ENCODE assay signal across 8 cellular contexts in genomic region chr17:76727745-76728456, GRCh38. TPM values are rescaled to one million over a fixed set of nuclear protein-coding genes. Genes with fewer than 3 reads are reported as not detected.
A peak's percentile ranks its signal among the peaks of the same experiment; 100 is the strongest.
DNase-seq lines count a peak whose midpoint lies in the region; ATAC-seq and TF ChIP-seq lines count a peak whose summit lies in the region.

No MANE protein-coding gene starts in this region.

- TF ChIP-seq CTCF in VCaP (conservative IDR thresholded peaks at IDR 0.05), result no peak
- TF ChIP-seq CTCF in fibroblast of villous mesenchyme (IDR thresholded peaks at IDR 0.05; ENCODE audit: insufficient read depth, low read depth, low read length), result no peak

- peak overlapping the region; percentile 93 for H3K27ac Mint-ChIP-seq in activated naive CD4-positive, alpha-beta T cell treated with anti-CD3 and anti-CD28 coated beads for 36 hours

- H3K9ac ChIP-seq in skeletal muscle satellite cell (ENCODE audit: low read depth, low read length), result peak overlapping the region; percentile 100

- no peaks in the 10 kb centered on the region for H3K27me3 Mint-ChIP-seq in activated naive CD4-positive, alpha-beta T cell treated with anti-CD3 and anti-CD28 coated beads for 36 hours (ENCODE audit: low read depth)

- peak overlapping the region; percentile 99 for H3K27ac ChIP-seq in VCaP

- H3K9me3 Mint-ChIP-seq in activated naive CD4-positive, alpha-beta T cell treated with anti-CD3 and anti-CD28 coated beads for 36 hours, result no peaks in the 10 kb centered on the region

- peak overlapping the region; percentile 87 for H3K4me2 ChIP-seq in skeletal muscle satellite cell (ENCODE audit: low read length)

- H3K4me1 Mint-ChIP-seq in activated naive CD4-positive, alpha-beta T cell treated with anti-CD3 and anti-CD28 coated beads for 36 hours (ENCODE audit: low read depth), result peaks cover 72% of the 10 kb centered on the region

- no peaks in the 10 kb centered on the region for H3K9me3 ChIP-seq in skeletal muscle satellite cell (replicated peaks; ENCODE audit: low read length)

- peak; percentile 25 for DNase-seq in activated naive CD4-positive, alpha-beta T cell treated with anti-CD3 and anti-CD28 coated beads for 36 hours
- DNase-seq in activated naive CD4-positive, alpha-beta T cell treated with anti-CD3 and anti-CD28 coated beads, Interleukin-2, amount 50 U/mL, for 16 hours, result no peak
- peak; percentile 73 for DNase-seq in fibroblast of villous mesenchyme (ENCODE audit: low read depth)

- H3K36me3 ChIP-seq in skeletal muscle satellite cell (ENCODE audit: insufficient read depth, low read length), result peaks cover 34% of the 10 kb centered on the region

- CTCF ChIA-PET in activated naive CD4-positive, alpha-beta T cell treated with anti-CD3 and anti-CD28 coated beads for 36 hours (lab: Charles Lee), result interaction anchor here (0.5 to 1.4 kb wide), 6 partner anchors 14 to 340 kb away, joined by 3 to 7 read pairs (median 4); no protein-coding TSS in a partner anchor

- ATAC-seq in GM18861 (IDR thresholded peaks at IDR 0.05; ENCODE audit: unreplicated experiment) (no peak), HG03280 (IDR thresholded peaks at IDR 0.05; ENCODE audit: unreplicated experiment) (no peak), GM18873 (IDR thresholded peaks at IDR 0.05; ENCODE audit: low FRiP score, unreplicated experiment) (no peak)

- peak overlapping the region; percentile 96 for H3K4me3 Mint-ChIP-seq in activated naive CD4-positive, alpha-beta T cell treated with anti-CD3 and anti-CD28 coated beads for 36 hours

- H3K4me3 ChIP-seq in fibroblast of villous mesenchyme (ENCODE audit: low read depth, low read length) (peak overlapping the region; percentile 93), skeletal muscle satellite cell (ENCODE audit: low read length) (peak overlapping the region; percentile 86)

- peaks cover 55% of the 10 kb centered on the region for H3K36me3 Mint-ChIP-seq in activated naive CD4-positive, alpha-beta T cell treated with anti-CD3 and anti-CD28 coated beads for 36 hours (ENCODE audit: low read depth)

- no peaks in the 10 kb centered on the region for H3K27me3 ChIP-seq in skeletal muscle satellite cell (ENCODE audit: control insufficient read depth, insufficient read depth, low read length)

- intact Hi-C loops in activated naive CD4-positive, alpha-beta T cell treated with anti-CD3 and anti-CD28 coated beads for 36 hours (cut with micrococcal nuclease), result loop anchor here (1.0 to 5.0 kb wide), 5 partner anchors 45 to 413 kb away; partner anchors contain the start of gene SEC14L1

- peaks cover 28% of the 10 kb centered on the region for H3K4me1 ChIP-seq in skeletal muscle satellite cell (ENCODE audit: control insufficient read depth, insufficient read depth, low read length)

RNA-seq across cellular contexts. Expression of gene METTL23, which starts 1.3 kb away (rescaled TPM):
- total RNA-seq in activated naive CD4-positive, alpha-beta T cell treated with anti-CD3 and anti-CD28 coated beads for 36 hours, result 10 to 100 TPM; 18.9 to 20.0 TPM
- total RNA-seq in fibroblast of villous mesenchyme, result 27.1 and 30.2 TPM in 2 replicates
- total RNA-seq in skeletal muscle satellite cell (2012; rRNA removed), result 25.1 and 32.2 TPM in 2 replicates

RNA-seq across cellular contexts. Expression of gene JMJD6, which starts 1.5 kb away (rescaled TPM):
- total RNA-seq in activated naive CD4-positive, alpha-beta T cell treated with anti-CD3 and anti-CD28 coated beads for 36 hours, result 10 to 100 TPM; 33.0 to 33.6 TPM
- 24.2 and 25.8 TPM in 2 replicates for total RNA-seq in fibroblast of villous mesenchyme
- total RNA-seq in skeletal muscle satellite cell (2012; rRNA removed), result 21.0 and 22.7 TPM in 2 replicates

RNA-seq across cellular contexts. Expression of gene SRSF2, which starts 9.2 kb away (rescaled TPM):
- total RNA-seq in activated naive CD4-positive, alpha-beta T cell treated with anti-CD3 and anti-CD28 coated beads for 36 hours, result 100 to 1,000 TPM; 241 to 263 TPM
- total RNA-seq in fibroblast of villous mesenchyme, result 152 and 165 TPM in 2 replicates
- total RNA-seq in skeletal muscle satellite cell (2012; rRNA removed), result 193 and 226 TPM in 2 replicates

RNA-seq across cellular contexts. Expression of gene MFSD11, which starts 10.0 kb away (rescaled TPM):
- 10 to 100 TPM; 15.0 to 15.8 TPM for total RNA-seq in activated naive CD4-positive, alpha-beta T cell treated with anti-CD3 and anti-CD28 coated beads for 36 hours
- 31.9 and 44.5 TPM in 2 replicates for total RNA-seq in fibroblast of villous mesenchyme
- total RNA-seq in skeletal muscle satellite cell (2012; rRNA removed), result 24.6 and 27.7 TPM in 2 replicates

RNA-seq across cellular contexts. Expression of gene MXRA7, which starts 17.1 kb away (rescaled TPM):
- total RNA-seq in activated naive CD4-positive, alpha-beta T cell treated with anti-CD3 and anti-CD28 coated beads for 36 hours, result 1 to 10 TPM; 3.8 to 4.2 TPM
- 244 and 267 TPM in 2 replicates for total RNA-seq in fibroblast of villous mesenchyme
- total RNA-seq in skeletal muscle satellite cell (2012; rRNA removed), result 186 and 268 TPM in 2 replicates
